Comparison of ENCODE assay signal across 28 cellular contexts in the genomic region with DNA sequence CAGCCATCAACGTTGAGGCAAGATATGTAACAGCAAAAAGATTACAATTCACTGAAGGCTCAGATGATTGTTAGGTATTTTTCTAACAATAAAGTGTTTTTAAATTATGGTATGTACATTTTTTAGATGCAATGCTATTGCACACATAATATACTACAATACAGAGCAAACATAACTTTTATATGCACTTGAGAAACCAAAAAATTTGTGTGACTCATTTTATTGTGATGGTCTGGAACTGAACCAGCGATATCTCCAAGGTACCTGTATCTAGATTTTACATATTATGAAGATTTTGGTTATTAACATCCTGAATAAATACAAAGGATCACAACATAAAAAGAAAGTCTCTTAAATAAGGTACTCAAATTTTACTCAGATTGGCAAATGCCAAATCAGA.
"Had no signal": no experiment of that assay in that cellular context is flagged by ENCODE, and none has a peak within 500 bp of the region (broad histone marks: within the 10 kb centered on the region; RNA-seq: fewer than 3 reads in every experiment).

No MANE protein-coding gene starts in this region.

- H3K36me3 ChIP-seq: suprapubic skin, thoracic aorta, thyroid gland, tibial artery, transverse colon, upper lobe of left lung, upper lobe of right lung, uterus, vagina had no signal

- H3K9me3 Mint-ChIP-seq: stimulated activated effector memory CD8-positive, alpha-beta T cell treated with anti-CD3 and anti-CD28 coated beads, Interleukin-12 subunit alpha, Interleukin-12 subunit beta, amount 100 ng/mL, for 72 hours had no signal

- H3K27me3 ChIP-seq: stomach, suprapubic skin, testis, thyroid gland, tibial artery, tibial nerve, transverse colon, upper lobe of left lung, upper lobe of right lung, uterus, vagina had no signal

- H3K4me1 ChIP-seq: suprapubic skin, testis, thyroid gland, upper lobe of left lung, upper lobe of right lung, uterus had no signal

- DNase-seq: stimulated activated CD4-positive, alpha-beta T cell treated with anti-CD3 and anti-CD28 coated beads, Interleukin-2, amount 100 ng/mL, for 24 hours; stimulated activated CD4-positive, alpha-beta T cell treated with anti-CD3 and anti-CD28 coated beads, Interleukin-2, amount 100 ng/mL, for 48 hours; stimulated activated CD4-positive, alpha-beta T cell treated with anti-CD3 and anti-CD28 coated beads, Interleukin-4, amount 100 ng/mL, for 1 hour; stimulated activated CD4-positive, alpha-beta T cell treated with anti-CD3 and anti-CD28 coated beads, Interleukin-4, amount 100 ng/mL, for 24 hours; stimulated activated CD4-positive, alpha-beta T cell treated with anti-CD3 and anti-CD28 coated beads, Interleukin-4, amount 100 ng/mL, for 4 hours; stimulated activated CD8-positive, alpha-beta memory T cell treated with anti-CD3 and anti-CD28 coated beads, Interleukin-4, amount 100 ng/mL, for 48 hours; stimulated activated naive B cell treated with anti-CD40 and anti-IgM and Interleukin-4, amounts not matched to agents 10 μg/mL and 1 μg/mL and 100 μg/mL, for 72 hours; stimulated activated naive CD4-positive, alpha-beta T cell; stimulated activated naive CD4-positive, alpha-beta T cell treated with Interleukin-2 at 50 U/mL for 16 hours; stimulated activated naive CD8-positive, alpha-beta T cell treated with anti-CD3 and anti-CD28 coated beads, Interleukin-15, amount 100 ng/mL, for 72 hours; stimulated activated naive CD8-positive, alpha-beta T cell treated with anti-CD3 and anti-CD28 coated beads, Interleukin-15, Interleukin-2, amounts not matched to agents 100 U/mL and 50 U/mL, for 24 hours; stomach; substantia nigra; testis; thyroid gland; tibial artery; transverse colon; upper lobe of left lung; upper lobe of right lung; uterus had no signal

- FAIRE-seq: urothelium cell line had no signal

- H3K9me3 ChIP-seq: testis, thyroid gland, tibial artery, upper lobe of left lung, upper lobe of right lung, uterus, vagina had no signal

- H3K27ac ChIP-seq: stomach, suprapubic skin, testis, thoracic aorta, thyroid gland, tibial artery, tibial nerve, transverse colon, upper lobe of left lung, upper lobe of right lung, uterus, vagina had no signal

- H3K27me3 Mint-ChIP-seq: stimulated activated naive B cell treated with anti-CD40 and anti-IgM and Interleukin-4, amounts not matched to agents 10 μg/mL and 1 μg/mL and 100 μg/mL, for 72 hours; stimulated activated naive CD8-positive, alpha-beta T cell treated with anti-CD3 and anti-CD28 coated beads, Interleukin-15, amount 100 ng/mL, for 72 hours; stimulated activated naive CD8-positive, alpha-beta T cell treated with anti-CD3 and anti-CD28 coated beads, Interleukin-15, Interleukin-2, amounts not matched to agents 100 ng/mL and 50 ng/mL, for 24 hours; type B pancreatic cell had no signal

- H3K36me3 Mint-ChIP-seq: stimulated activated effector memory CD8-positive, alpha-beta T cell treated with anti-CD3 and anti-CD28 coated beads, Interleukin-12 subunit alpha, Interleukin-12 subunit beta, amount 100 ng/mL, for 72 hours had no signal

- H3K4me3 ChIP-seq: stomach, suprapubic skin, testis, thoracic aorta, thyroid gland, tibial artery, tibial nerve, transverse colon, upper lobe of left lung, upper lobe of right lung, uterus, vagina had no signal

- H3K4me3 Mint-ChIP-seq: stimulated activated effector memory CD8-positive, alpha-beta T cell treated with anti-CD3 and anti-CD28 coated beads, Interleukin-12 subunit alpha, Interleukin-12 subunit beta, amount 100 ng/mL, for 72 hours; stimulated activated naive B cell treated with anti-CD40 and anti-IgM and Interleukin-4, amounts not matched to agents 10 μg/mL and 1 μg/mL and 100 μg/mL, for 72 hours; stimulated activated naive CD8-positive, alpha-beta T cell treated with anti-CD3 and anti-CD28 coated beads, Interleukin-15, amount 100 ng/mL, for 72 hours; stimulated activated naive CD8-positive, alpha-beta T cell treated with anti-CD3 and anti-CD28 coated beads, Interleukin-15, Interleukin-2, amounts not matched to agents 100 ng/mL and 50 ng/mL, for 24 hours; type B pancreatic cell had no signal

- H3K27ac Mint-ChIP-seq: stimulated activated effector memory CD8-positive, alpha-beta T cell treated with anti-CD3 and anti-CD28 coated beads, Interleukin-12 subunit alpha, Interleukin-12 subunit beta, amount 100 ng/mL, for 72 hours; stimulated activated naive B cell treated with anti-CD40 and anti-IgM and Interleukin-4, amounts not matched to agents 10 μg/mL and 1 μg/mL and 100 μg/mL, for 72 hours; stimulated activated naive CD8-positive, alpha-beta T cell treated with anti-CD3 and anti-CD28 coated beads, Interleukin-15, amount 100 ng/mL, for 72 hours; stimulated activated naive CD8-positive, alpha-beta T cell treated with anti-CD3 and anti-CD28 coated beads, Interleukin-15, Interleukin-2, amounts not matched to agents 100 ng/mL and 50 ng/mL, for 24 hours; type B pancreatic cell had no signal

- ATAC-seq: stimulated activated effector memory CD8-positive, alpha-beta T cell treated with anti-CD3 and anti-CD28 coated beads, Interleukin-12 subunit alpha, Interleukin-12 subunit beta, amount 100 ng/mL, for 72 hours; stimulated activated naive CD8-positive, alpha-beta T cell treated with anti-CD3 and anti-CD28 coated beads, Interleukin-15, amount 100 ng/mL, for 72 hours; stimulated activated naive CD8-positive, alpha-beta T cell treated with anti-CD3 and anti-CD28 coated beads, Interleukin-15, Interleukin-2, amounts not matched to agents 100 U/mL and 50 U/mL, for 24 hours; upper lobe of right lung had no signal
